12 cellular contexts compared by ENCODE assay signal in the genomic region with DNA sequence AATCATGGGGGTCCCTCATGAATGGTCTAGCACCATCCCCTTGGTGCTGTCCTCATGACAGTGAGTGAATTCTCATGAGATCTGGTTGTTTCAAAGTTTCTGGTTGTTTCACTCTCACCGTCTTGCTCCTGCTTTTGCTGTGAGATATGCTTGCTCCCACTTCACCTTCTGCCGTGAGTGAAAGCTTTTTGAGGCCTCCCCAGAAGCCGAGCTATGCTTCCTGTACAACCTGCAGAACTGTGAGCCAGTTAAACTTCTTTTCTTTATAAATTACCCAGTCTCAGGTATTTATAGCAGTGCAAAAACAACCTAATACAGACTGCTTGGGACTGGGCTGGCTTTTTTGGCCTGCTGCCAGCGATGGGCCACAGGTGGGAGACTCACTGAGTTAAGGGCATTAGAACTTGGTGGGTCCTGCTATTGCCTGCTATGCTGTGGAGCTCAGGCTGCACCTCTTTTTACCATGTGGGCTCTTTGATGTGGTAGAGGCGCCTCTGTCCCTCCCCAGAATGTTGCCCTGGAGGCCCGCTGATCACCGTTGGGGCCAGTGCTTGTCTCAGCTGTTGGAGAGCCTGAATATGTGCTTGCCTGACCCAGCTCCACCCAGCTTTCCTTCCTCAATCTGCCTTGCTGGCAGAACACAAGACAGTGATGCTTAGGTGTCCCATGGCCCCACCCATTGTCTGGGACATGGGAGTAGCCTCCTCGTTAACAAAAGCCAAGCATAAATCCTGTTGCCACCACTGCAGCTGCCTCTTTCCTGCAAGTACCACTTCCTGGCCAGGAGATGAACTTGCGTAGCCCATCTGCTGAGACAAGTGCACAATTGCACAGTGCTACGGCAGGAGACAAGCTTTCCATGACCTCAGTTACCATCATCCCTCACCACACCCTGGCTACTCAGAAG. TPM values are rescaled to one million over a fixed set of nuclear protein-coding genes. Genes with fewer than 3 reads are reported as not detected.
DNase-seq lines count a peak whose midpoint lies in the region; ATAC-seq and TF ChIP-seq lines count a peak whose summit lies in the region.
"Had no signal": no experiment of that assay in that cellular context is flagged by ENCODE, and none has a peak within 500 bp of the region (broad histone marks: within the 10 kb centered on the region; RNA-seq: fewer than 3 reads in every experiment).

No MANE protein-coding gene starts in this region.

- intact Hi-C loops in upper lobe of right lung (cut with DNase I) = no loop called here

- peaks cover 0 to 10% (median 3%) of the 10 kb centered on the region in 3 donors for H3K27me3 Mint-ChIP-seq in immature natural killer cell (ENCODE audit: low read depth in 3 of 3)

- peak overlapping the region; percentile 73 to 83 (median 74) for H3K4me3 Mint-ChIP-seq in immature natural killer cell
- H3K4me3 Mint-ChIP-seq: HFFc6 had no signal

- H3K9me3 ChIP-seq in upper lobe of right lung = no peaks in the 10 kb centered on the region

- no peak overlapping the region for H3K4me3 ChIP-seq in upper lobe of right lung

- TF ChIP-seq CTCF in upper lobe of right lung (IDR thresholded peaks at IDR 0.05) = no peak

- H3K4me1 ChIP-seq in upper lobe of right lung = no peaks in the 10 kb centered on the region

- no peaks in the 10 kb centered on the region for H3K9me3 Mint-ChIP-seq in immature natural killer cell
- H3K9me3 Mint-ChIP-seq: HFFc6 had no signal

- DNase-seq in stimulated activated CD4-positive, alpha-beta T cell treated with anti-CD3 and anti-CD28 coated beads, Interleukin-1b, Interleukin-23, amount 100 ng/mL, for 48 hours = peak; percentile 60
- DNase-seq in stimulated activated CD4-positive, alpha-beta T cell treated with anti-CD3 and anti-CD28 coated beads, Interleukin-4, amount 100 ng/mL, for 1 hour = no peak
- peak; percentile 49 for DNase-seq in activated T-cell treated with anti-CD3 and anti-CD28 coated beads, Interleukin-2, amount 50 U/mL, for 1 hour
- peak; percentile 55 to 66 (median 64) for DNase-seq in immature natural killer cell
- no peak for DNase-seq in upper lobe of right lung
- DNase-seq in NCI-H2171 treated with DMSO at 0.1 percent for 48 hours (lab: John Stamatoyannopoulos, UW) = no peak
- DNase-seq: HFFc6, IMR-90, NCI-H187 treated with DMSO at 0.1 percent for 48 hours had no signal

- peaks cover 67 to 88% of the 10 kb centered on the region in 2 donors for H3K4me1 Mint-ChIP-seq in immature natural killer cell

- no peak overlapping the region for H3K27ac ChIP-seq in upper lobe of right lung

- H3K27me3 ChIP-seq in upper lobe of right lung = no peaks in the 10 kb centered on the region

- H3K27ac Mint-ChIP-seq in immature natural killer cell = peak overlapping the region; percentile 84 to 97 (median 90)
- H3K27ac Mint-ChIP-seq: HFFc6 had no signal

- H3K36me3 Mint-ChIP-seq in immature natural killer cell = peaks cover 16 to 32% (median 18%) of the 10 kb centered on the region in 3 donors

- H3K36me3 ChIP-seq in upper lobe of right lung = peaks cover 27% of the 10 kb centered on the region

- ATAC-seq in upper lobe of right lung = peak; percentile 60
- no peak for ATAC-seq in SK-N-SH treated with all-trans-retinoic acid at 6 μM for 48 hours
- ATAC-seq in HG03571 (IDR thresholded peaks at IDR 0.05; ENCODE audit: unreplicated experiment) = no peak
- ATAC-seq: sciatic nerve had no signal

TF ChIP-seq in SK-N-SH treated with all-trans-retinoic acid at 6 μM for 48 hours, 23 proteins besides CTCF, POLR2A, EP300 and RAD21:
- TF ChIP-seq PPARA (CRISPR knock-in tag; IDR thresholded peaks at IDR 0.05; ENCODE audit: borderline replicate concordance) = no peak
- no peak for TF ChIP-seq CSDC2 (CRISPR knock-in tag; IDR thresholded peaks at IDR 0.05)
- no peak for TF ChIP-seq ZFP3 (CRISPR knock-in tag; IDR thresholded peaks at IDR 0.05)
- no peak for TF ChIP-seq GLIS3 (CRISPR knock-in tag; IDR thresholded peaks at IDR 0.05)
- no peak for TF ChIP-seq ZNF8 (CRISPR knock-in tag; IDR thresholded peaks at IDR 0.05)
- TF ChIP-seq, protein P1, sequence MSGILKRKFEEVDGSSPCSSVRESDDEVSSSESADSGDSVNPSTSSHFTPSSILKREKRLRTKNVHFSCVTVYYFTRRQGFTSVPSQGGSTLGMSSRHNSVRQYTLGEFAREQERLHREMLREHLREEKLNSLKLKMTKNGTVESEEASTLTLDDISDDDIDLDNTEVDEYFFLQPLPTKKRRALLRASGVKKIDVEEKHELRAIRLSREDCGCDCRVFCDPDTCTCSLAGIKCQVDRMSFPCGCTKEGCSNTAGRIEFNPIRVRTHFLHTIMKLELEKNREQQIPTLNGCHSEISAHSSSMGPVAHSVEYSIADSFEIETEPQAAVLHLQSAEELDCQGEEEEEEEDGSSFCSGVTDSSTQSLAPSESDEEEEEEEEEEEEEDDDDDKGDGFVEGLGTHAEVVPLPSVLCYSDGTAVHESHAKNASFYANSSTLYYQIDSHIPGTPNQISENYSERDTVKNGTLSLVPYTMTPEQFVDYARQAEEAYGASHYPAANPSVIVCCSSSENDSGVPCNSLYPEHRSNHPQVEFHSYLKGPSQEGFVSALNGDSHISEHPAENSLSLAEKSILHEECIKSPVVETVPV (CRISPR knock-in tag; IDR thresholded peaks at IDR 0.05) = no peak
- TF ChIP-seq, protein P2, sequence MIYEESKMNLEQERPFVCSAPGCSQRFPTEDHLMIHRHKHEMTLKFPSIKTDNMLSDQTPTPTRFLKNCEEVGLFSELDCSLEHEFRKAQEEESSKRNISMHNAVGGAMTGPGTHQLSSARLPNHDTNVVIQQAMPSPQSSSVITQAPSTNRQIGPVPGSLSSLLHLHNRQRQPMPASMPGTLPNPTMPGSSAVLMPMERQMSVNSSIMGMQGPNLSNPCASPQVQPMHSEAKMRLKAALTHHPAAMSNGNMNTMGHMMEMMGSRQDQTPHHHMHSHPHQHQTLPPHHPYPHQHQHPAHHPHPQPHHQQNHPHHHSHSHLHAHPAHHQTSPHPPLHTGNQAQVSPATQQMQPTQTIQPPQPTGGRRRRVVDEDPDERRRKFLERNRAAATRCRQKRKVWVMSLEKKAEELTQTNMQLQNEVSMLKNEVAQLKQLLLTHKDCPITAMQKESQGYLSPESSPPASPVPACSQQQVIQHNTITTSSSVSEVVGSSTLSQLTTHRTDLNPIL (CRISPR knock-in tag; IDR thresholded peaks at IDR 0.05; ENCODE audit: low read depth) = no peak
- no peak for TF ChIP-seq TCF4 (CRISPR knock-in tag; IDR thresholded peaks at IDR 0.05; ENCODE audit: borderline replicate concordance)
- TF ChIP-seq, protein P3, sequence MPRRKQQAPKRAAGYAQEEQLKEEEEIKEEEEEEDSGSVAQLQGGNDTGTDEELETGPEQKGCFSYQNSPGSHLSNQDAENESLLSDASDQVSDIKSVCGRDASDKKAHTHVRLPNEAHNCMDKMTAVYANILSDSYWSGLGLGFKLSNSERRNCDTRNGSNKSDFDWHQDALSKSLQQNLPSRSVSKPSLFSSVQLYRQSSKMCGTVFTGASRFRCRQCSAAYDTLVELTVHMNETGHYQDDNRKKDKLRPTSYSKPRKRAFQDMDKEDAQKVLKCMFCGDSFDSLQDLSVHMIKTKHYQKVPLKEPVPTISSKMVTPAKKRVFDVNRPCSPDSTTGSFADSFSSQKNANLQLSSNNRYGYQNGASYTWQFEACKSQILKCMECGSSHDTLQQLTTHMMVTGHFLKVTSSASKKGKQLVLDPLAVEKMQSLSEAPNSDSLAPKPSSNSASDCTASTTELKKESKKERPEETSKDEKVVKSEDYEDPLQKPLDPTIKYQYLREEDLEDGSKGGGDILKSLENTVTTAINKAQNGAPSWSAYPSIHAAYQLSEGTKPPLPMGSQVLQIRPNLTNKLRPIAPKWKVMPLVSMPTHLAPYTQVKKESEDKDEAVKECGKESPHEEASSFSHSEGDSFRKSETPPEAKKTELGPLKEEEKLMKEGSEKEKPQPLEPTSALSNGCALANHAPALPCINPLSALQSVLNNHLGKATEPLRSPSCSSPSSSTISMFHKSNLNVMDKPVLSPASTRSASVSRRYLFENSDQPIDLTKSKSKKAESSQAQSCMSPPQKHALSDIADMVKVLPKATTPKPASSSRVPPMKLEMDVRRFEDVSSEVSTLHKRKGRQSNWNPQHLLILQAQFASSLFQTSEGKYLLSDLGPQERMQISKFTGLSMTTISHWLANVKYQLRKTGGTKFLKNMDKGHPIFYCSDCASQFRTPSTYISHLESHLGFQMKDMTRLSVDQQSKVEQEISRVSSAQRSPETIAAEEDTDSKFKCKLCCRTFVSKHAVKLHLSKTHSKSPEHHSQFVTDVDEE (CRISPR knock-in tag; IDR thresholded peaks at IDR 0.05) = no peak
- no peak for TF ChIP-seq RARB (CRISPR knock-in tag; IDR thresholded peaks at IDR 0.05)
- no peak for TF ChIP-seq ARNTL (CRISPR knock-in tag; IDR thresholded peaks at IDR 0.05; ENCODE audit: borderline replicate concordance, low read depth)
- TF ChIP-seq SNAI2 (CRISPR knock-in tag; IDR thresholded peaks at IDR 0.05) = no peak
- TF ChIP-seq, protein P4, sequence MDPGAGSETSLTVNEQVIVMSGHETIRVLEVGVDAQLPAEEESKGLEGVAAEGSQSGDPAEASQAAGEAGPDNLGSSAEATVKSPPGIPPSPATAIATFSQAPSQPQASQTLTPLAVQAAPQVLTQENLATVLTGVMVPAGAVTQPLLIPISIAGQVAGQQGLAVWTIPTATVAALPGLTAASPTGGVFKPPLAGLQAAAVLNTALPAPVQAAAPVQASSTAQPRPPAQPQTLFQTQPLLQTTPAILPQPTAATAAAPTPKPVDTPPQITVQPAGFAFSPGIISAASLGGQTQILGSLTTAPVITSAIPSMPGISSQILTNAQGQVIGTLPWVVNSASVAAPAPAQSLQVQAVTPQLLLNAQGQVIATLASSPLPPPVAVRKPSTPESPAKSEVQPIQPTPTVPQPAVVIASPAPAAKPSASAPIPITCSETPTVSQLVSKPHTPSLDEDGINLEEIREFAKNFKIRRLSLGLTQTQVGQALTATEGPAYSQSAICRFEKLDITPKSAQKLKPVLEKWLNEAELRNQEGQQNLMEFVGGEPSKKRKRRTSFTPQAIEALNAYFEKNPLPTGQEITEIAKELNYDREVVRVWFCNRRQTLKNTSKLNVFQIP (CRISPR knock-in tag; IDR thresholded peaks at IDR 0.05; ENCODE audit: borderline replicate concordance, low read depth) = no peak
- TF ChIP-seq BACH2 (CRISPR knock-in tag; IDR thresholded peaks at IDR 0.05; ENCODE audit: borderline replicate concordance) = no peak
- TF ChIP-seq OSR1 (CRISPR knock-in tag; IDR thresholded peaks at IDR 0.05) = no peak
- no peak for TF ChIP-seq ZFP30 (CRISPR knock-in tag; IDR thresholded peaks at IDR 0.05)
- TF ChIP-seq TOX (CRISPR knock-in tag; IDR thresholded peaks at IDR 0.05; ENCODE audit: borderline replicate concordance) = no peak
- TF ChIP-seq ZNF70 (CRISPR knock-in tag; IDR thresholded peaks at IDR 0.05) = no peak
- no peak for TF ChIP-seq ISL1 (CRISPR knock-in tag; IDR thresholded peaks at IDR 0.05)
- no peak for TF ChIP-seq ZC3H10 (CRISPR knock-in tag; IDR thresholded peaks at IDR 0.05)

RNA-seq across cellular contexts. Expression of a gene that starts 47.1 kb away (rescaled TPM):
- 10 to 100 TPM; 17.2 to 54.9 (median 21.4) TPM for polyA plus RNA-seq in immature natural killer cell
- total RNA-seq in upper lobe of right lung = 144 TPM

Comparison
In these comparisons a context has a peak if more than half of its experiments do, and no peak if none do; other contexts are left out.
1. DNase-seq: peak in stimulated activated CD4-positive, alpha-beta T cell treated with anti-CD3 and anti-CD28 coated beads, Interleukin-1b, Interleukin-23, amount 100 ng/mL, for 48 hours (single experiment), activated T-cell treated with anti-CD3 and anti-CD28 coated beads, Interleukin-2, amount 50 U/mL, for 1 hour (single experiment) and immature natural killer cell (3 of 3); none in stimulated activated CD4-positive, alpha-beta T cell treated with anti-CD3 and anti-CD28 coated beads, Interleukin-4, amount 100 ng/mL, for 1 hour (single experiment), upper lobe of right lung (single experiment) and NCI-H2171 treated with DMSO at 0.1 percent for 48 hours (single experiment).